In genomic region chr22:44802071-44802700, GRCh38 we compare ENCODE assay signal across 16 cellular contexts.
"Had no signal": no experiment of that assay in that cellular context is flagged by ENCODE, and none has a peak within 500 bp of the region (broad histone marks: within the 10 kb centered on the region; RNA-seq: fewer than 3 reads in every experiment).

No MANE protein-coding gene starts in this region.

- ATAC-seq: heart right ventricle; left lobe of liver; lower lobe of right lung; mucosa of descending colon; sciatic nerve; stimulated activated naive B cell treated with anti-CD40 and anti-IgM and Interleukin-4, amounts not matched to agents 10 μg/mL and 1 μg/mL and 100 μg/mL, for 72 hours had no signal

- DNase-seq: activated CD4-positive, alpha-beta memory T cell treated with anti-CD3 and anti-CD28 coated beads, Interleukin-2, amount 10 ng/mL, durations not matched to agents 7 days and 5 days; activated CD4-positive, alpha-beta T cell treated with anti-CD3 and anti-CD28 coated beads, Interleukin-2, amount 10 ng/mL, durations not matched to agents 24 days and 14 days; activated CD4-positive, CD25-positive, alpha-beta regulatory T cell; aorta; effector CD4-positive, alpha-beta T cell; erythroblast; foreskin fibroblast; heart right ventricle; lower lobe of right lung; mesendoderm; mucosa of descending colon; small intestine; stimulated activated CD4-positive, alpha-beta T cell treated with anti-CD3 and anti-CD28 coated beads, Interleukin-2, amount 100 ng/mL, for 24 hours; stimulated activated naive B cell treated with anti-CD40 and anti-IgM and Interleukin-4, amounts not matched to agents 10 μg/mL and 1 μg/mL and 100 μg/mL, for 72 hours had no signal
